Comparison of ENCODE assay signal across 25 cellular contexts in genomic region chr7:37235813-37236212, GRCh38.
DNase-seq lines count a peak whose midpoint lies in the region; ATAC-seq and TF ChIP-seq lines count a peak whose summit lies in the region.
"Had no signal": no experiment of that assay in that cellular context is flagged by ENCODE, and none has a peak within 500 bp of the region (broad histone marks: within the 10 kb centered on the region; RNA-seq: fewer than 3 reads in every experiment).

No MANE protein-coding gene starts in this region.

- H3K27me3 ChIP-seq in Karpas-422 (ENCODE audit: low read length) (no peaks in the 10 kb centered on the region), dorsolateral prefrontal cortex (peaks cover 0 to 4% (median 0%) of the 10 kb centered on the region in 45 donors)
- H3K27me3 ChIP-seq: BLaER1 treated with 17β-estradiol and CSF1 and Interleukin-3, amounts not matched to agents 10 nM and 100 nM had no signal

- no peak for DNase-seq in Karpas-422
- DNase-seq in dorsolateral prefrontal cortex: no peak
- no peak for DNase-seq in DMS 273 (lab: John Stamatoyannopoulos, UW; ENCODE audit: unreplicated experiment)
- no peak for DNase-seq in sciatic nerve (ENCODE audit: low spot score)
- DNase-seq in NCI-H2107 (lab: John Stamatoyannopoulos, UW): no peak
- DNase-seq: Caco-2; CD4-positive, alpha-beta memory T cell; DMS 273 treated with DMSO at 0.1 percent for 48 hours; DMS79; EL; GDM1; NCI-H1092; NCI-H1417 treated with DMSO at 0.1 percent for 48 hours; NCI-H187; NCI-H2081 treated with DMSO at 0.1 percent for 48 hours; NCI-H446 treated with DMSO at 0.1 percent for 48 hours; NCI-H526 treated with DMSO at 0.1 percent for 48 hours; Right ventricle myocardium superior; RPMI8226 had no signal

- H3K9me3 ChIP-seq in Karpas-422 (ENCODE audit: low read length): no peaks in the 10 kb centered on the region
- H3K9me3 ChIP-seq: BLaER1 treated with 17β-estradiol and CSF1 and Interleukin-3, amounts not matched to agents 10 nM and 100 nM; Caco-2; SJSA1 had no signal

- TF ChIP-seq CTCF in dorsolateral prefrontal cortex (IDR thresholded peaks at IDR 0.05 in 54 of 56, conservative IDR thresholded peaks at IDR 0.05 in 2 of 56; ENCODE audit: low read depth in 1 of 56, partially characterized antibody in 56 of 56): no peak

- H2AFZ ChIP-seq in Karpas-422 (ENCODE audit: low read length): no peak overlapping the region

- H3K36me3 ChIP-seq in Karpas-422 (ENCODE audit: insufficient read depth, low read length): no peaks in the 10 kb centered on the region; the same call in 1 of the 2 replicates
- H3K36me3 ChIP-seq: SJSA1 had no signal

- H3K9ac ChIP-seq in Karpas-422 (ENCODE audit: low read length): no peak overlapping the region
- H3K9ac ChIP-seq: BLaER1 treated with 17β-estradiol and CSF1 and Interleukin-3, amounts not matched to agents 10 nM and 100 nM had no signal

- no peaks in the 10 kb centered on the region for H4K20me1 ChIP-seq in Karpas-422 (ENCODE audit: insufficient read depth, low read depth, low read length)

- H3K79me2 ChIP-seq in Karpas-422 (ENCODE audit: low read length): 0 out of 2 replicates have a peak, but pooled peaks cover 4% of the 10 kb centered on the region

- H3K4me2 ChIP-seq in Karpas-422 (ENCODE audit: low read depth, low read length, poor library complexity, severe bottlenecking): no peak overlapping the region
- H3K4me2 ChIP-seq: BLaER1 treated with 17β-estradiol and CSF1 and Interleukin-3, amounts not matched to agents 10 nM and 100 nM had no signal

- intact Hi-C loops in dorsolateral prefrontal cortex (cut with DNase I) (loop anchor here (10.0 kb wide), 3 partner anchors 269 to 599 kb away; no protein-coding TSS in a partner anchor), sciatic nerve (cut with DNase I) (no loop called here)

- no peaks in the 10 kb centered on the region for H3K9me2 ChIP-seq in Karpas-422 (replicated peaks; ENCODE audit: insufficient read depth, low read length)

- H3K4me3 ChIP-seq in Karpas-422 (ENCODE audit: low read length): no peak overlapping the region
- H3K4me3 ChIP-seq in dorsolateral prefrontal cortex: no peak overlapping the region
- H3K4me3 ChIP-seq: BLaER1 treated with 17β-estradiol and CSF1 and Interleukin-3, amounts not matched to agents 10 nM and 100 nM; GM12878; SJSA1 had no signal

- H3K27ac ChIP-seq in Karpas-422 (ENCODE audit: low read length): 0 out of 2 replicates have a peak overlapping the region, but pooled peaks have one; percentile 8
- H3K27ac ChIP-seq in dorsolateral prefrontal cortex: peak overlapping the region in 57 of 59 donors; percentile 24 to 100 (median 81)
- H3K27ac ChIP-seq in temporal lobe (ENCODE audit: low read depth, low read length): peak overlapping the region; percentile 77
- H3K27ac ChIP-seq: BLaER1 treated with 17β-estradiol and CSF1 and Interleukin-3, amounts not matched to agents 10 nM and 100 nM; HL-60; SJSA1 had no signal

- ATAC-seq in SK-N-SH treated with all-trans-retinoic acid at 6 μM for 48 hours: no peak
- no peak for ATAC-seq in sciatic nerve
- ATAC-seq: GM12878 had no signal

- H3K4me1 ChIP-seq in Karpas-422 (ENCODE audit: low read length): no peaks in the 10 kb centered on the region
- H3K4me1 ChIP-seq: BLaER1 treated with 17β-estradiol and CSF1 and Interleukin-3, amounts not matched to agents 10 nM and 100 nM; Caco-2; SJSA1 had no signal

TF ChIP-seq in SK-N-SH treated with all-trans-retinoic acid at 6 μM for 48 hours, 23 proteins besides CTCF, POLR2A, EP300 and RAD21:
- TF ChIP-seq ISL1 (CRISPR knock-in tag; IDR thresholded peaks at IDR 0.05) (peak; percentile 9; the same call in 1 of the 2 replicates), CREB5 (CRISPR knock-in tag; IDR thresholded peaks at IDR 0.05; ENCODE audit: low read depth) (no peak), TCF4 (CRISPR knock-in tag; IDR thresholded peaks at IDR 0.05; ENCODE audit: borderline replicate concordance) (peak; percentile 36; the same call in 1 of the 2 replicates)

Comparison
In these comparisons a context has a peak if more than half of its experiments do, and no peak if none do; other contexts are left out.
1. H3K27ac ChIP-seq: peak in every context shown above with its lines; median percentile 81 in dorsolateral prefrontal cortex; 77 in temporal lobe; 8 in Karpas-422.